12 cellular contexts compared by ENCODE assay signal in genomic region chr1:53552981-53553733, GRCh38.
DNase-seq lines count a peak whose midpoint lies in the region; ATAC-seq and TF ChIP-seq lines count a peak whose summit lies in the region.
"Had no signal": no experiment of that assay in that cellular context is flagged by ENCODE, and none has a peak within 500 bp of the region (broad histone marks: within the 10 kb centered on the region; RNA-seq: fewer than 3 reads in every experiment).

No MANE protein-coding gene starts in this region.

- intact Hi-C loops in Right ventricle myocardium superior (cut with DNase I) (no loop called here), upper lobe of right lung (cut with DNase I) (no loop called here)

- H3K4me3 ChIP-seq in right atrium auricular region (no peak overlapping the region), WERI-Rb-1 (ENCODE audit: low read depth, low read length) (no peak overlapping the region), upper lobe of right lung (no peak overlapping the region)

- ATAC-seq in Right ventricle myocardium superior (ENCODE audit: poor library complexity) (no peak), upper lobe of right lung (no peak), HG03045 (IDR thresholded peaks at IDR 0.05; ENCODE audit: unreplicated experiment) (no peak)

- no peaks in the 10 kb centered on the region for H3K27me3 ChIP-seq in right atrium auricular region
- no peaks in the 10 kb centered on the region for H3K27me3 ChIP-seq in WERI-Rb-1 (ENCODE audit: insufficient read depth, low read depth, severe bottlenecking)
- no peaks in the 10 kb centered on the region for H3K27me3 ChIP-seq in upper lobe of right lung

- H3K27ac ChIP-seq in right atrium auricular region (no peak overlapping the region), WERI-Rb-1 (no peak overlapping the region), upper lobe of right lung (no peak overlapping the region)

- H3K36me3 ChIP-seq in right atrium auricular region: no peaks in the 10 kb centered on the region
- H3K36me3 ChIP-seq in WERI-Rb-1: no peaks in the 10 kb centered on the region
- H3K36me3 ChIP-seq in upper lobe of right lung: no peaks in the 10 kb centered on the region

- DNase-seq in Right ventricle myocardium superior (peak; percentile 12), right atrium auricular region (ENCODE audit: low spot score) (no peak), WERI-Rb-1 (peak; percentile 4), islet precursor cell (peak; percentile 42), upper lobe of right lung (peak; percentile 35), cortex of kidney (lab: John Stamatoyannopoulos, UW) (no peak)
- DNase-seq: effector memory CD4-positive, alpha-beta T cell; NCI-H1930; NCI-H510A treated with DMSO at 0.1 percent for 48 hours; stimulated activated CD4-positive, alpha-beta T cell treated with anti-CD3 and anti-CD28 coated beads, Interleukin-4, amount 100 ng/mL, for 4 hours; T-cell had no signal

- TF ChIP-seq CTCF in right atrium auricular region (IDR thresholded peaks at IDR 0.05): no peak
- TF ChIP-seq CTCF in WERI-Rb-1 (IDR thresholded peaks at IDR 0.05; ENCODE audit: low read depth, low read length): no peak
- no peak for TF ChIP-seq CTCF in upper lobe of right lung (IDR thresholded peaks at IDR 0.05)

- H3K4me1 ChIP-seq in right atrium auricular region: peaks cover 0 to 9% of the 10 kb centered on the region in 2 donors
- H3K4me1 ChIP-seq in upper lobe of right lung: peaks cover 8% of the 10 kb centered on the region

- H3K9me3 ChIP-seq in right atrium auricular region: no peaks in the 10 kb centered on the region
- no peaks in the 10 kb centered on the region for H3K9me3 ChIP-seq in WERI-Rb-1 (ENCODE audit: severe bottlenecking)
- H3K9me3 ChIP-seq in upper lobe of right lung: no peaks in the 10 kb centered on the region

Comparison
In these comparisons a context has a peak if more than half of its experiments do, and no peak if none do; other contexts are left out.
1. DNase-seq: peak in Right ventricle myocardium superior (single experiment), WERI-Rb-1 (single experiment), islet precursor cell (single experiment) and upper lobe of right lung (single experiment); none in right atrium auricular region (single experiment) and cortex of kidney (single experiment).